In the genomic region with DNA sequence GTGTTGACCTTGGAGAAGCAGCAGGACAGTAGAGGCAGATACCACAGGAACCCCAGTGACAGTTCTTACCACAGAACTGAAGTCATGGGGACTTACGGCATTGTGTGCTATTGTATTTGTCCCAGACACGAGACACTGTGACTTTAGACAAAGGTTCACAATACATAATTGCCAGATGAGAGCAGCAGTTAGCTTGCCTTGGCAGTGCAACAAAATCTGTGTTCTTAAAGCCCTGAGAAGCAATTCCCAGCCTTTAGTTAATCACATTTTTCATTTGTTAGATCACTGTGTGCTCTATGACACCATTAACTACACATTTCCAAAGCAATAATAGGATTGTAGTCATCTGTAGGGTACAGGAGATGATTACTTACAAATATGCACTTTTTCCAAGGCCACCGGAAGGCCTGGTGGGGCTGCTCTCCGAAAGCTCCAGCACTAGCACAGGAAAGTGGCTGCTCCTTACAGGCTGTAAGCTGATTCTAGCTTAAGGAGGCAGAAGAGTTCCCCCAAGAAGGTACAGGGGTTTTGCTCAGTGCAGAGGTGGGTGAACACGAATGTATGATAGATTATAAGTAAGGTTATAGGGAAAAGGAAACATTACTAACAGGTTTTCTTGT, we compare ENCODE assay signal across 20 cellular contexts.
DNase-seq lines count a peak whose midpoint lies in the region; ATAC-seq and FAIRE-seq lines count a peak whose summit lies in the region.
"Had no signal": no experiment of that assay in that cellular context is flagged by ENCODE, and none has a peak within 500 bp of the region (broad histone marks: within the 10 kb centered on the region; RNA-seq: fewer than 3 reads in every experiment).

No MANE protein-coding gene starts in this region.

- peaks cover 52% of the 10 kb centered on the region for H3K36me3 ChIP-seq in mesodermal cell (ENCODE audit: control insufficient read depth, insufficient read depth, low read length)

- peak; percentile 63 for FAIRE-seq in urothelium cell line (lab: Jason Lieb, UNC)
- FAIRE-seq: A204.1, bronchial epithelial cell had no signal

- H3K36me3 Mint-ChIP-seq in activated T-helper 17 cell treated with anti-CD3 and anti-CD28 coated beads, Interleukin-2, amount 50 U/mL, for 72 hours (ENCODE audit: low read depth) = peaks cover 64% of the 10 kb centered on the region

- H3K4me1 ChIP-seq in mesodermal cell (ENCODE audit: control insufficient read depth, insufficient read depth, low read length, poor library complexity, severe bottlenecking) = no peaks in the 10 kb centered on the region
- H3K4me1 ChIP-seq: Caco-2 had no signal

- H3K4me3 ChIP-seq in mesodermal cell (ENCODE audit: extremely low read depth, insufficient read depth, low read length, poor library complexity, severe bottlenecking) = no peak overlapping the region

- no peak overlapping the region for H3K4me3 Mint-ChIP-seq in activated T-helper 17 cell treated with anti-CD3 and anti-CD28 coated beads, Interleukin-2, amount 50 U/mL, for 72 hours
- H3K4me3 Mint-ChIP-seq: natural killer cell; stimulated activated naive CD8-positive, alpha-beta T cell treated with anti-CD3 and anti-CD28 coated beads, Interleukin-15, Interleukin-2, amounts not matched to agents 100 ng/mL and 50 ng/mL, for 24 hours had no signal

- H3K4me1 Mint-ChIP-seq in activated T-helper 17 cell treated with anti-CD3 and anti-CD28 coated beads, Interleukin-2, amount 50 U/mL, for 72 hours = no peaks in the 10 kb centered on the region

- DNase-seq in left ventricle myocardium superior (no peak), Right ventricle myocardium inferior (ENCODE audit: missing footprints) (no peak), dedifferentiated amniotic fluid mesenchymal stem cell (ENCODE audit: extremely low spot score) (peak; percentile 47), urothelium cell line (ENCODE audit: low spot score) (no peak)
- DNase-seq in activated CD4-positive, alpha-beta T cell treated with anti-CD3 and anti-CD28 coated beads for 1 hour = no peak
- DNase-seq: activated effector memory CD4-positive, alpha-beta T cell treated with anti-CD3 and anti-CD28 coated beads, Interleukin-2, amount 50 U/mL, for 16 hours; Caco-2; H7; hippocampal formation; KG1; left cardiac atrium; natural killer cell; NCI-H2227 treated with DMSO at 0.1 percent for 48 hours had no signal

- no peaks in the 10 kb centered on the region for H3K27me3 Mint-ChIP-seq in activated T-helper 17 cell treated with anti-CD3 and anti-CD28 coated beads, Interleukin-2, amount 50 U/mL, for 72 hours
- H3K27me3 Mint-ChIP-seq: stimulated activated naive CD8-positive, alpha-beta T cell treated with anti-CD3 and anti-CD28 coated beads, Interleukin-15, Interleukin-2, amounts not matched to agents 100 ng/mL and 50 ng/mL, for 24 hours had no signal

- H3K9me3 ChIP-seq in mesodermal cell (ENCODE audit: control insufficient read depth, low read length) = no peaks in the 10 kb centered on the region
- H3K9me3 ChIP-seq: Caco-2 had no signal

- H3K27ac ChIP-seq in mesodermal cell (ENCODE audit: low read depth, low read length, severe bottlenecking) = peak overlapping the region; percentile 55

- ATAC-seq in left ventricle myocardium superior = peak; percentile 35
- no peak for ATAC-seq in Right ventricle myocardium inferior
- ATAC-seq in GM18517 (IDR thresholded peaks at IDR 0.05; ENCODE audit: unreplicated experiment) = no peak
- no peak for ATAC-seq in activated T-helper 17 cell treated with anti-CD3 and anti-CD28 coated beads, Interleukin-2, amount 50 U/mL, for 72 hours (replicated peaks)
- ATAC-seq: natural killer cell, SK-N-SH treated with all-trans-retinoic acid at 6 μM for 48 hours had no signal

- 88 to 93% methylated on average over 2 to 3 of the region's 5 CpGs for WGBS in mesodermal cell (ENCODE audit: insufficient coverage in 2 of 2), 2 experiments

- H3K9me3 Mint-ChIP-seq in activated T-helper 17 cell treated with anti-CD3 and anti-CD28 coated beads, Interleukin-2, amount 50 U/mL, for 72 hours = no peaks in the 10 kb centered on the region
- H3K9me3 Mint-ChIP-seq: natural killer cell; stimulated activated naive CD8-positive, alpha-beta T cell treated with anti-CD3 and anti-CD28 coated beads, Interleukin-15, Interleukin-2, amounts not matched to agents 100 ng/mL and 50 ng/mL, for 24 hours had no signal

- intact Hi-C loops in left ventricle myocardium superior (cut with micrococcal nuclease) = no loop called here
- intact Hi-C loops in Right ventricle myocardium inferior (cut with DNase I) = no loop called here

- no peak overlapping the region for H3K27ac Mint-ChIP-seq in activated T-helper 17 cell treated with anti-CD3 and anti-CD28 coated beads, Interleukin-2, amount 50 U/mL, for 72 hours
- H3K27ac Mint-ChIP-seq: natural killer cell; stimulated activated naive CD8-positive, alpha-beta T cell treated with anti-CD3 and anti-CD28 coated beads, Interleukin-15, Interleukin-2, amounts not matched to agents 100 ng/mL and 50 ng/mL, for 24 hours had no signal
